In the genomic region with DNA sequence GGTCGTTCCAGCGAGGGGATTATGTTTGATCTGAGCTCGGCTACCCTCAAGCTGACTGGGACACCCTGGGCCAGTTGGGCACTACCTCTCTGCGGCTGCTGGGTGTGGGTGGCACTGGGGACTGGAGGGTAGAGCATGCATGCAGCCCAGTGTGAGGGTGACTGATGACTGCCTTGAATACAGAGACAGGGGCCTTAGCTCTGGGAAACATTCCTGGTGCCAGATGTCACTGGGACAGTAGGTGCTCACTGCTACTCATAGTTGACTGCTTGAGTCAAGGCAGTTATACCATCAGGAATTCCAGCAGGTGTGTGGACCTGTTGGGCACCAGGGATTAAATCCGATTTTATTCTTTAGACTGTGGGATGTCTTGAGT, we compare ENCODE assay signal across 10 cellular contexts.
DNase-seq lines count a peak whose midpoint lies in the region; ATAC-seq, FAIRE-seq and TF ChIP-seq lines count a peak whose summit lies in the region.
"Had no signal": no experiment of that assay in that cellular context is flagged by ENCODE, and none has a peak within 500 bp of the region (broad histone marks: within the 10 kb centered on the region; RNA-seq: fewer than 3 reads in every experiment).

No MANE protein-coding gene starts in this region.

- no peak for TF ChIP-seq POLR2A in H54 (IDR thresholded peaks at IDR 0.05; ENCODE audit: low read depth, low read length)

- FAIRE-seq in H54 (lab: Jason Lieb, UNC): no peak

- H3K27ac Mint-ChIP-seq in stimulated activated effector memory CD8-positive, alpha-beta T cell treated with anti-CD3 and anti-CD28 coated beads, Interleukin-12 subunit alpha, Interleukin-12 subunit beta, amount 100 ng/mL, for 72 hours: peak overlapping the region; percentile 14
- H3K27ac Mint-ChIP-seq: activated B cell treated with CpG ODN at 0.5 μM for 24 hours had no signal

- peaks cover 38% of the 10 kb centered on the region for H3K4me1 Mint-ChIP-seq in stimulated activated effector memory CD8-positive, alpha-beta T cell treated with anti-CD3 and anti-CD28 coated beads, Interleukin-12 subunit alpha, Interleukin-12 subunit beta, amount 100 ng/mL, for 72 hours

- H3K9ac ChIP-seq in SK-N-MC (ENCODE audit: insufficient read length): peak overlapping the region; percentile 89

- DNase-seq in activated CD8-positive, alpha-beta memory T cell treated with anti-CD3 and anti-CD28 coated beads, Interleukin-2, amount 50 U/mL, for 48 hours: peak; percentile 50
- DNase-seq in activated CD8-positive, alpha-beta memory T cell treated with anti-CD3 and anti-CD28 coated beads, Interleukin-2, amount 50 U/mL, for 4 hours: no peak
- DNase-seq in SK-N-MC (ENCODE audit: low read depth, low spot score): no peak
- peak; percentile 13 for DNase-seq in glomerular visceral epithelial cell (ENCODE audit: extremely low spot score)
- no peak for DNase-seq in stimulated activated effector memory CD8-positive, alpha-beta T cell treated with anti-CD3 and anti-CD28 coated beads, Interleukin-12 subunit alpha, Interleukin-12 subunit beta, amount 100 ng/mL, for 72 hours (ENCODE audit: low spot score in 2 of 2)
- DNase-seq in H54 (ENCODE audit: insufficient read length, low spot score): no peak
- no peak for DNase-seq in SIG-M5 (lab: John Stamatoyannopoulos, UW)
- DNase-seq: activated B cell treated with CpG ODN at 0.5 μM for 24 hours; CD4-positive, CD25-positive, alpha-beta regulatory T cell had no signal

- peak overlapping the region; percentile 95 for H3K4me3 ChIP-seq in SK-N-MC

- H3K9me3 ChIP-seq in SK-N-MC (ENCODE audit: low read depth, low read length): no peaks in the 10 kb centered on the region

- H3K4me3 Mint-ChIP-seq in stimulated activated effector memory CD8-positive, alpha-beta T cell treated with anti-CD3 and anti-CD28 coated beads, Interleukin-12 subunit alpha, Interleukin-12 subunit beta, amount 100 ng/mL, for 72 hours: peak overlapping the region; percentile 62

- no peaks in the 10 kb centered on the region for H3K9me3 Mint-ChIP-seq in stimulated activated effector memory CD8-positive, alpha-beta T cell treated with anti-CD3 and anti-CD28 coated beads, Interleukin-12 subunit alpha, Interleukin-12 subunit beta, amount 100 ng/mL, for 72 hours
- H3K9me3 Mint-ChIP-seq: activated B cell treated with CpG ODN at 0.5 μM for 24 hours had no signal

- no peaks in the 10 kb centered on the region for H3K36me3 Mint-ChIP-seq in stimulated activated effector memory CD8-positive, alpha-beta T cell treated with anti-CD3 and anti-CD28 coated beads, Interleukin-12 subunit alpha, Interleukin-12 subunit beta, amount 100 ng/mL, for 72 hours
- H3K36me3 Mint-ChIP-seq: CD4-positive, CD25-positive, alpha-beta regulatory T cell had no signal

- no peaks in the 10 kb centered on the region for H3K36me3 ChIP-seq in SK-N-MC (ENCODE audit: insufficient read depth, low read length)

- ATAC-seq in stimulated activated effector memory CD8-positive, alpha-beta T cell treated with anti-CD3 and anti-CD28 coated beads, Interleukin-12 subunit alpha, Interleukin-12 subunit beta, amount 100 ng/mL, for 72 hours: no peak
- ATAC-seq in HG02610 (IDR thresholded peaks at IDR 0.05; ENCODE audit: unreplicated experiment): no peak

- no peak overlapping the region for H3K27ac ChIP-seq in SK-N-MC

Comparison
In these comparisons a context has a peak if more than half of its experiments do, and no peak if none do; other contexts are left out.
1. DNase-seq: peak in activated CD8-positive, alpha-beta memory T cell treated with anti-CD3 and anti-CD28 coated beads, Interleukin-2, amount 50 U/mL, for 48 hours (single experiment) and glomerular visceral epithelial cell (single experiment); none in activated CD8-positive, alpha-beta memory T cell treated with anti-CD3 and anti-CD28 coated beads, Interleukin-2, amount 50 U/mL, for 4 hours (single experiment), SK-N-MC (single experiment), stimulated activated effector memory CD8-positive, alpha-beta T cell treated with anti-CD3 and anti-CD28 coated beads, Interleukin-12 subunit alpha, Interleukin-12 subunit beta, amount 100 ng/mL, for 72 hours (0 of 2), H54 (single experiment) and SIG-M5 (single experiment).